Comparison of ENCODE assay signal across 11 cellular contexts in genomic region chr9:98009926-98010325, GRCh38. TPM values are rescaled to one million over a fixed set of nuclear protein-coding genes. Genes with fewer than 3 reads are reported as not detected.
DNase-seq lines count a peak whose midpoint lies in the region; ATAC-seq and TF ChIP-seq lines count a peak whose summit lies in the region.
"Had no signal": no experiment of that assay in that cellular context is flagged by ENCODE, and none has a peak within 500 bp of the region (broad histone marks: within the 10 kb centered on the region; RNA-seq: fewer than 3 reads in every experiment).

No MANE protein-coding gene starts in this region.

- intact Hi-C loops in left ventricle myocardium superior (cut with micrococcal nuclease): no loop called here

- peak overlapping the region; percentile 68 for H3K27ac Mint-ChIP-seq in activated naive CD8-positive, alpha-beta T cell
- H3K27ac Mint-ChIP-seq in activated naive CD8-positive, alpha-beta T cell treated with anti-CD3 and anti-CD28 coated beads for 36 hours: no peak overlapping the region
- H3K27ac Mint-ChIP-seq in stimulated activated naive B cell treated with anti-CD40 and anti-IgM and Interleukin-4, amounts not matched to agents 10 μg/mL and 1 μg/mL and 100 μg/mL, for 72 hours: peak overlapping the region; percentile 61

- H3K4me3 Mint-ChIP-seq in activated naive CD8-positive, alpha-beta T cell: no peak overlapping the region
- no peak overlapping the region for H3K4me3 Mint-ChIP-seq in activated naive CD8-positive, alpha-beta T cell treated with anti-CD3 and anti-CD28 coated beads for 36 hours
- no peak overlapping the region for H3K4me3 Mint-ChIP-seq in stimulated activated naive B cell treated with anti-CD40 and anti-IgM and Interleukin-4, amounts not matched to agents 10 μg/mL and 1 μg/mL and 100 μg/mL, for 72 hours

- no peaks in the 10 kb centered on the region for H3K9me3 Mint-ChIP-seq in activated naive CD8-positive, alpha-beta T cell (ENCODE audit: low read depth)
- no peaks in the 10 kb centered on the region for H3K9me3 Mint-ChIP-seq in activated naive CD8-positive, alpha-beta T cell treated with anti-CD3 and anti-CD28 coated beads for 36 hours
- H3K9me3 Mint-ChIP-seq in stimulated activated naive B cell treated with anti-CD40 and anti-IgM and Interleukin-4, amounts not matched to agents 10 μg/mL and 1 μg/mL and 100 μg/mL, for 72 hours: no peaks in the 10 kb centered on the region

- in situ Hi-C loops in GM13977 (cut with MboI; ENCODE audit: low pct_unique_long_range_greater_than_20kb, low sequenced_read_pairs, unreplicated experiment): no loop called here

- H3K36me3 Mint-ChIP-seq in activated naive CD8-positive, alpha-beta T cell: peaks cover 21% of the 10 kb centered on the region
- peaks cover 53% of the 10 kb centered on the region for H3K36me3 Mint-ChIP-seq in activated naive CD8-positive, alpha-beta T cell treated with anti-CD3 and anti-CD28 coated beads for 36 hours
- peaks cover 41 to 64% of the 10 kb centered on the region in 2 donors for H3K36me3 Mint-ChIP-seq in stimulated activated naive B cell treated with anti-CD40 and anti-IgM and Interleukin-4, amounts not matched to agents 10 μg/mL and 1 μg/mL and 100 μg/mL, for 72 hours

- peak; percentile 55 for ATAC-seq in left ventricle myocardium superior
- ATAC-seq in stimulated activated naive B cell treated with anti-CD40 and anti-IgM and Interleukin-4, amounts not matched to agents 10 μg/mL and 1 μg/mL and 100 μg/mL, for 72 hours (replicated peaks): no peak

- H3K27me3 Mint-ChIP-seq in activated naive CD8-positive, alpha-beta T cell: no peaks in the 10 kb centered on the region
- no peaks in the 10 kb centered on the region for H3K27me3 Mint-ChIP-seq in activated naive CD8-positive, alpha-beta T cell treated with anti-CD3 and anti-CD28 coated beads for 36 hours
- no peaks in the 10 kb centered on the region for H3K27me3 Mint-ChIP-seq in stimulated activated naive B cell treated with anti-CD40 and anti-IgM and Interleukin-4, amounts not matched to agents 10 μg/mL and 1 μg/mL and 100 μg/mL, for 72 hours

- no peak for TF ChIP-seq CTCF in GM13977 (IDR thresholded peaks at IDR 0.05; ENCODE audit: extremely low read depth, insufficient read depth, missing control alignments)

- DNase-seq in activated naive CD8-positive, alpha-beta T cell treated with anti-CD3 and anti-CD28 coated beads for 36 hours: no peak
- DNase-seq in amniotic epithelial cell (ENCODE audit: low read depth) (peak; percentile 25), left ventricle myocardium superior (no peak), NCI-H82 (lab: John Stamatoyannopoulos, UW) (no peak), GM13977 (ENCODE audit: low spot score) (no peak), occipital lobe (lab: John Stamatoyannopoulos, UW) (no peak)
- DNase-seq in stimulated activated naive B cell treated with anti-CD40 and anti-IgM and Interleukin-4, amounts not matched to agents 10 μg/mL and 1 μg/mL and 100 μg/mL, for 72 hours: no peak
- DNase-seq: esophagus squamous epithelium, posterior cingulate gyrus, testis had no signal

- peaks cover 38% of the 10 kb centered on the region for H3K4me1 Mint-ChIP-seq in activated naive CD8-positive, alpha-beta T cell (ENCODE audit: low read depth)
- H3K4me1 Mint-ChIP-seq in activated naive CD8-positive, alpha-beta T cell treated with anti-CD3 and anti-CD28 coated beads for 36 hours: peaks cover 31% of the 10 kb centered on the region
- H3K4me1 Mint-ChIP-seq in stimulated activated naive B cell treated with anti-CD40 and anti-IgM and Interleukin-4, amounts not matched to agents 10 μg/mL and 1 μg/mL and 100 μg/mL, for 72 hours: peaks cover 9 to 34% of the 10 kb centered on the region in 2 donors

RNA-seq across cellular contexts. Expression of gene ANP32B, which starts 26.8 kb away (rescaled TPM):
- total RNA-seq in activated naive CD8-positive, alpha-beta T cell treated with anti-CD3 and anti-CD28 coated beads for 36 hours: 100 to 1,000 TPM; 397 to 405 TPM
- total RNA-seq in left ventricle myocardium superior (49.1 TPM), occipital lobe (3.9 TPM)

RNA-seq across cellular contexts. Expression of gene NANS, which starts 46.6 kb away (rescaled TPM):
- total RNA-seq in activated naive CD8-positive, alpha-beta T cell treated with anti-CD3 and anti-CD28 coated beads for 36 hours: 10 to 100 TPM; 46.1 to 47.4 TPM
- 35.9 TPM for total RNA-seq in left ventricle myocardium superior
- 20.9 TPM for total RNA-seq in occipital lobe

Comparison
In these comparisons a context has a peak if more than half of its experiments do, and no peak if none do; other contexts are left out.
1. RNA of gene ANP32B, which starts 26.8 kb away (total RNA-seq): 397 to 405 TPM in activated naive CD8-positive, alpha-beta T cell treated with anti-CD3 and anti-CD28 coated beads for 36 hours and 49.1 TPM in left ventricle myocardium superior (single experiment); 3.9 TPM in occipital lobe (single experiment); every median in the first group is over 10 times any median in the second.